ENCODE assay signal across 10 cellular contexts in the genomic region with DNA sequence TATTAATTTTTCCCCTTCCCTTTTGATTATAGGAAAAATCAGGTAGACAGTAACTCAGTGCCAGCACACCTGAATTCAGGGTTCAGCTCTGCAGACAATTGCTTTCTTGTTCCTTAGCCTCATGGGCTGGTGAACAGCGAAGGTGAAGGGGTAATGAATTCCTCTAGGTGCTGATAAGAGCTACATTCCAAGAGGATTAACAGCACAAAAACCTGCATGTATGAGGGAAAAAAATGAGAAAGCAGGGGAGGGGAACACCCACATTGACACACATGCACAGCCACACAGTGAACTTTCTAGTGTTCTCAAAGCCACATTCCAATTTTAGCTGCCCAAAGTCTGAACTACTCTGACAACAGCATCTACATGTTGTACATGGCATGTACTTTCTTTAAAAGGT. TPM values are rescaled to one million over a fixed set of nuclear protein-coding genes. Genes with fewer than 3 reads are reported as not detected.
DNase-seq lines count a peak whose midpoint lies in the region; ATAC-seq and TF ChIP-seq lines count a peak whose summit lies in the region.
"Had no signal": no experiment of that assay in that cellular context is flagged by ENCODE, and none has a peak within 500 bp of the region (broad histone marks: within the 10 kb centered on the region; RNA-seq: fewer than 3 reads in every experiment).

No MANE protein-coding gene starts in this region.

- H3K4me1 ChIP-seq in ACC112 (ENCODE audit: control insufficient read depth, insufficient read depth, low read length, unreplicated experiment): peaks cover 37% of the 10 kb centered on the region
- H3K4me1 ChIP-seq in PC-3 (ENCODE audit: insufficient read depth, low read length): peaks cover 18% of the 10 kb centered on the region

- no peaks in the 10 kb centered on the region for H3F3A ChIP-seq in PC-3 (ENCODE audit: low read length, unreplicated experiment)

- no peak for ATAC-seq in PC-3
- ATAC-seq in omental fat pad (ENCODE audit: low FRiP score): peak; percentile 70

- intact Hi-C loops in PC-3 (cut with micrococcal nuclease): no loop called here

- no peaks in the 10 kb centered on the region for H3K36me3 ChIP-seq in ACC112 (ENCODE audit: insufficient read depth, low read length)
- H3K36me3 ChIP-seq in PC-3 (ENCODE audit: low read depth, low read length): peaks cover 7% of the 10 kb centered on the region; the same call in 1 of the 2 replicates
- H3K36me3 ChIP-seq: esophagus muscularis mucosa had no signal

- H3K4me2 ChIP-seq in PC-3 (ENCODE audit: low read length): 0 out of 2 replicates have a peak overlapping the region, but pooled peaks have one; percentile 20

- TF ChIP-seq CTCF in PC-3 (conservative IDR thresholded peaks at IDR 0.05; ENCODE audit: low read depth, low read length): no peak
- no peak for TF ChIP-seq CTCF in omental fat pad (IDR thresholded peaks at IDR 0.05)

- 0 out of 2 replicates have a peak, but pooled peaks cover 3% of the 10 kb centered on the region for H4K20me1 ChIP-seq in PC-3 (ENCODE audit: low read length)

- no peaks in the 10 kb centered on the region for H3K9me2 ChIP-seq in PC-3 (replicated peaks; ENCODE audit: low read length)

- BruUV-seq in PC-3 (replicated peaks; lab: Mats Ljungman, UMichigan): no TSS peak

- H3K27ac ChIP-seq in ACC112 (ENCODE audit: low read depth, low read length) (peak overlapping the region; percentile 30; the same call in 1 of the 2 replicates), PC-3 (ENCODE audit: low read length) (no peak overlapping the region)

- no peak overlapping the region for H3K9ac ChIP-seq in PC-3 (ENCODE audit: low read length)

- POLR2A ChIA-PET in PC-3 (lab: Charles Lee; ENCODE audit: unreplicated experiment): no interaction called here

- CTCF ChIA-PET in PC-3 (lab: Charles Lee): no interaction called here

- H3K27me3 ChIP-seq in ACC112 (ENCODE audit: insufficient read depth, low read length) (no peaks in the 10 kb centered on the region), PC-3 (ENCODE audit: low read length) (no peaks in the 10 kb centered on the region)
- H3K27me3 ChIP-seq: esophagus muscularis mucosa had no signal

- H3K9me3 ChIP-seq in PC-3 (ENCODE audit: low read length): no peaks in the 10 kb centered on the region
- H3K9me3 ChIP-seq: esophagus muscularis mucosa had no signal

- H3K79me2 ChIP-seq in ACC112 (ENCODE audit: control insufficient read depth, insufficient read depth, low read length, unreplicated experiment) (peaks cover 75% of the 10 kb centered on the region), PC-3 (ENCODE audit: low read length) (peaks cover 94% of the 10 kb centered on the region)

- H3K4me3 ChIP-seq in ACC112 (ENCODE audit: low read depth, low read length) (peak overlapping the region; percentile 21; the same call in 1 of the 2 replicates), PC-3 (ENCODE audit: low read length) (no peak overlapping the region)
- H3K4me3 ChIP-seq: esophagus muscularis mucosa had no signal

- no peak overlapping the region for H2AFZ ChIP-seq in ACC112 (ENCODE audit: low read length, unreplicated experiment)
- no peak overlapping the region for H2AFZ ChIP-seq in PC-3 (ENCODE audit: low read length)

- DNase-seq in PC-3 (peak; percentile 45), fibroblast of gingiva (ENCODE audit: low read depth) (peak; percentile 11), omental fat pad (ENCODE audit: low spot score) (no peak), UCSD-AML1 (lab: John Stamatoyannopoulos, UW; ENCODE audit: unreplicated experiment) (no peak), NCI-H2029 (lab: John Stamatoyannopoulos, UW) (no peak)
- no peak for DNase-seq in effector CD8-positive, alpha-beta T cell (lab: John Stamatoyannopoulos, UW)
- no peak for DNase-seq in activated naive CD4-positive, alpha-beta T cell (lab: John Stamatoyannopoulos, UW)
- DNase-seq: activated CD4-positive, CD25-positive, alpha-beta regulatory T cell had no signal

RNA-seq across cellular contexts. Expression of gene SPATS2L, which starts 46.1 kb away (rescaled TPM):
- 144 and 174 TPM in 2 replicates for total RNA-seq in PC-3 (2014; rRNA removed)
- 100 to 1,000 TPM in 2 of 4 donors, 10 to 100 TPM in 2; 68.1 to 115 (median 94.9) TPM for total RNA-seq in omental fat pad

Comparison
In these comparisons a context has a peak if more than half of its experiments do, and no peak if none do; other contexts are left out.
1. DNase-seq: peak in PC-3 (single experiment) and fibroblast of gingiva (single experiment); none in omental fat pad (single experiment), UCSD-AML1 (single experiment), effector CD8-positive, alpha-beta T cell (single experiment), NCI-H2029 (single experiment) and activated naive CD4-positive, alpha-beta T cell (0 of 4).